8 cellular contexts compared by ENCODE assay signal in genomic region chr2:144333144-144333555, GRCh38.
DNase-seq lines count a peak whose midpoint lies in the region; ATAC-seq, FAIRE-seq and TF ChIP-seq lines count a peak whose summit lies in the region.

No MANE protein-coding gene starts in this region.

- DNase-seq in H7 (no peak), activated B cell treated with CpG ODN at 0.5 μM for 24 hours (no peak), glutamatergic neuron (no peak), NCI-H2107 (lab: John Stamatoyannopoulos, UW) (no peak), urothelium cell line (ENCODE audit: low spot score) (no peak)

- H3K27me3 Mint-ChIP-seq in activated B cell treated with CpG ODN at 0.5 μM for 24 hours = no peaks in the 10 kb centered on the region
- peaks cover 11% of the 10 kb centered on the region for H3K27me3 Mint-ChIP-seq in glutamatergic neuron (ENCODE audit: unreplicated experiment)

- H3K9ac ChIP-seq in skeletal muscle satellite cell (ENCODE audit: low read depth, low read length) = peak overlapping the region; percentile 79

- H3K4me3 Mint-ChIP-seq in activated B cell treated with CpG ODN at 0.5 μM for 24 hours = peak overlapping the region; percentile 92
- peak overlapping the region; percentile 95 for H3K4me3 Mint-ChIP-seq in glutamatergic neuron (ENCODE audit: unreplicated experiment)

- intact Hi-C loops in activated B cell treated with CpG ODN at 0.5 μM for 24 hours (cut with micrococcal nuclease) = loop anchor here (2.0 to 5.0 kb wide), 4 partner anchors 26 to 1418 kb away; no protein-coding TSS in a partner anchor

- FAIRE-seq in urothelium cell line (lab: Jason Lieb, UNC) = no peak

- TF ChIP-seq CTCF in activated B cell treated with CpG ODN at 0.5 μM for 24 hours (IDR thresholded peaks at IDR 0.05) (no peak), glutamatergic neuron (IDR thresholded peaks at IDR 0.05; ENCODE audit: partially characterized antibody, unreplicated experiment) (no peak)

- no peak for ATAC-seq in activated B cell treated with CpG ODN at 0.5 μM for 24 hours (ENCODE audit: low read depth)
- ATAC-seq in HG03280 (IDR thresholded peaks at IDR 0.05; ENCODE audit: unreplicated experiment) = no peak
- no peak for ATAC-seq in GM19395 (IDR thresholded peaks at IDR 0.05; ENCODE audit: unreplicated experiment)

- H3K4me1 Mint-ChIP-seq in activated B cell treated with CpG ODN at 0.5 μM for 24 hours = peaks cover 22% of the 10 kb centered on the region
- peaks cover 17% of the 10 kb centered on the region for H3K4me1 Mint-ChIP-seq in glutamatergic neuron (ENCODE audit: low read depth, unreplicated experiment)

- H3K27ac Mint-ChIP-seq in activated B cell treated with CpG ODN at 0.5 μM for 24 hours (peak overlapping the region; percentile 87), glutamatergic neuron (ENCODE audit: unreplicated experiment) (peak overlapping the region; percentile 92)

- no peaks in the 10 kb centered on the region for H3K9me3 ChIP-seq in skeletal muscle satellite cell (replicated peaks; ENCODE audit: low read length)

- CTCF ChIA-PET in activated B cell treated with CpG ODN at 0.5 μM for 24 hours (lab: Charles Lee) = interaction anchor here (0.6 to 1.4 kb wide), 2 partner anchors 12 to 92 kb away, joined by 3 read pairs; no protein-coding TSS in a partner anchor

- H3K27me3 ChIP-seq in H7 (ENCODE audit: control insufficient read depth, insufficient read depth, low read length) (no peaks in the 10 kb centered on the region), skeletal muscle satellite cell (ENCODE audit: control insufficient read depth, insufficient read depth, low read length) (no peaks in the 10 kb centered on the region)

- H3K36me3 Mint-ChIP-seq in activated B cell treated with CpG ODN at 0.5 μM for 24 hours (ENCODE audit: low read depth) (peaks cover 9% of the 10 kb centered on the region), glutamatergic neuron (ENCODE audit: unreplicated experiment) (no peaks in the 10 kb centered on the region)

- POLR2A ChIA-PET in activated B cell treated with CpG ODN at 0.5 μM for 24 hours (lab: Charles Lee) = interaction anchor here (1.6 kb wide), 2 partner anchors 91 to 150 kb away, joined by 3 to 4 read pairs; no protein-coding TSS in a partner anchor

- H3K9me3 Mint-ChIP-seq in activated B cell treated with CpG ODN at 0.5 μM for 24 hours = no peaks in the 10 kb centered on the region
- peaks cover 14% of the 10 kb centered on the region for H3K9me3 Mint-ChIP-seq in glutamatergic neuron (ENCODE audit: unreplicated experiment)

- peak overlapping the region; percentile 98 for H3K4me2 ChIP-seq in skeletal muscle satellite cell (ENCODE audit: low read length)

- H3K36me3 ChIP-seq in H7 (replicated peaks; ENCODE audit: control insufficient read depth, insufficient read depth, low read length) = no peaks in the 10 kb centered on the region
- no peaks in the 10 kb centered on the region for H3K36me3 ChIP-seq in skeletal muscle satellite cell (ENCODE audit: insufficient read depth, low read length)

- H3K4me3 ChIP-seq in H7 (ENCODE audit: insufficient read depth, low read depth, low read length) (peak overlapping the region; percentile 40), skeletal muscle satellite cell (ENCODE audit: low read length) (peak overlapping the region; percentile 84)

- H3K4me1 ChIP-seq in skeletal muscle satellite cell (ENCODE audit: control insufficient read depth, insufficient read depth, low read length) = peaks cover 17% of the 10 kb centered on the region
